In genomic region chr7:121385056-121385799, GRCh38 we compare ENCODE assay signal across 1 cellular context.
TF ChIP-seq lines count a peak whose summit lies in the region.

No MANE protein-coding gene starts in this region.

TF ChIP-seq in HepG2, 621 proteins besides CTCF, POLR2A, EP300 and RAD21:
- TF ChIP-seq RERE (CRISPR knock-in tag; IDR thresholded peaks at IDR 0.05; ENCODE audit: low read depth) (no peak), NCOA1 (CRISPR knock-in tag; IDR thresholded peaks at IDR 0.05) (no peak), PAX8 (CRISPR knock-in tag; IDR thresholded peaks at IDR 0.05; ENCODE audit: borderline replicate concordance) (no peak), ZKSCAN8 (CRISPR knock-in tag; IDR thresholded peaks at IDR 0.05; ENCODE audit: borderline replicate concordance) (no peak), MAX (IDR thresholded peaks at IDR 0.05) (no peak)
